In genomic region chr18:76450912-76451421, GRCh38 we compare ENCODE assay signal across 8 cellular contexts. TPM values are rescaled to one million over a fixed set of nuclear protein-coding genes. Genes with fewer than 3 reads are reported as not detected.
DNase-seq lines count a peak whose midpoint lies in the region; ATAC-seq, FAIRE-seq and TF ChIP-seq lines count a peak whose summit lies in the region.

No MANE protein-coding gene starts in this region.

- H3K4me3 ChIP-seq in Karpas-422 (ENCODE audit: low read length), result peak overlapping the region; percentile 70

- peaks cover 48% of the 10 kb centered on the region for H4K20me1 ChIP-seq in Karpas-422 (ENCODE audit: insufficient read depth, low read depth, low read length)

- no peaks in the 10 kb centered on the region for H3K36me3 ChIP-seq in Karpas-422 (ENCODE audit: insufficient read depth, low read length)

- H3K36me3 Mint-ChIP-seq in activated naive CD4-positive, alpha-beta T cell treated with anti-CD3 and anti-CD28 coated beads, Interleukin-2, amount 50 U/mL, for 72 hours, result peaks cover 0 to 6% of the 10 kb centered on the region in 2 donors

- H3K4me2 ChIP-seq in Karpas-422 (ENCODE audit: low read depth, low read length, poor library complexity, severe bottlenecking), result peak overlapping the region; percentile 88

- no peaks in the 10 kb centered on the region for H3K27me3 ChIP-seq in Karpas-422 (ENCODE audit: low read length)

- H3K9me3 ChIP-seq in Karpas-422 (ENCODE audit: low read length), result no peaks in the 10 kb centered on the region

- intact Hi-C loops in head of caudate nucleus (cut with DNase I), result no loop called here

- H3K27ac Mint-ChIP-seq in activated naive CD4-positive, alpha-beta T cell treated with anti-CD3 and anti-CD28 coated beads, Interleukin-2, amount 50 U/mL, for 72 hours, result peak overlapping the region; percentile 54 to 59

- TF ChIP-seq CTCF in omental fat pad (IDR thresholded peaks at IDR 0.05) (no peak), GM10266 (IDR thresholded peaks at IDR 0.05; ENCODE audit: control insufficient read depth, insufficient read depth, low read depth, missing control alignments) (no peak), D721Med (IDR thresholded peaks at IDR 0.05; ENCODE audit: insufficient read depth, missing control alignments) (no peak)

- 0 out of 2 replicates have a peak overlapping the region, but pooled peaks have one; percentile 37 for H2AFZ ChIP-seq in Karpas-422 (ENCODE audit: low read length)

- H3K9me3 Mint-ChIP-seq in activated naive CD4-positive, alpha-beta T cell treated with anti-CD3 and anti-CD28 coated beads, Interleukin-2, amount 50 U/mL, for 72 hours, result no peaks in the 10 kb centered on the region

- peak; percentile 61 to 94 for ATAC-seq in activated naive CD4-positive, alpha-beta T cell treated with anti-CD3 and anti-CD28 coated beads, Interleukin-2, amount 50 U/mL, for 72 hours
- ATAC-seq in omental fat pad (ENCODE audit: low FRiP score), result peak; percentile 47

- peaks cover 100% of the 10 kb centered on the region for H3K79me2 ChIP-seq in Karpas-422 (ENCODE audit: low read length)

- H3K9ac ChIP-seq in Karpas-422 (ENCODE audit: low read length), result peak overlapping the region; percentile 75

- peak; percentile 34 for DNase-seq in activated CD4-positive, alpha-beta T cell treated with anti-CD3 and anti-CD28 coated beads for 48 hours
- no peak for DNase-seq in activated CD4-positive, alpha-beta T cell treated with anti-CD3 and anti-CD28 coated beads, Interleukin-2, amount 50 U/mL, for 1 hour
- peak; percentile 64 for DNase-seq in Karpas-422
- peak; percentile 10 to 61 for DNase-seq in activated naive CD4-positive, alpha-beta T cell treated with anti-CD3 and anti-CD28 coated beads, Interleukin-2, amount 50 U/mL, for 72 hours (ENCODE audit: low spot score in 2 of 2)
- DNase-seq in head of caudate nucleus, result peak in 22 of 42 donors; percentile 22 to 70 (median 44)
- DNase-seq in omental fat pad (ENCODE audit: low spot score), result no peak
- no peak for DNase-seq in GM10266 (ENCODE audit: extremely low spot score)
- DNase-seq in D721Med (ENCODE audit: insufficient read length, low spot score), result no peak

- no peaks in the 10 kb centered on the region for H3K9me2 ChIP-seq in Karpas-422 (replicated peaks; ENCODE audit: insufficient read depth, low read length)

- H3K4me1 ChIP-seq in Karpas-422 (ENCODE audit: low read length), result peaks cover 96% of the 10 kb centered on the region

- H3K27ac ChIP-seq in Karpas-422 (ENCODE audit: low read length), result peak overlapping the region; percentile 60

- FAIRE-seq in D721Med (lab: Jason Lieb, UNC), result no peak

RNA-seq across cellular contexts. Expression of gene ZNF516, which starts 44.1 kb away (rescaled TPM):
- 41.0 and 53.3 TPM in 2 replicates for total RNA-seq in Karpas-422 (2014; rRNA removed; shearing (Covaris generic); ENCODE audit: low replicate concordance)
- 10 to 100 TPM in 1 of 2 donors, 1 to 10 TPM in 1; 7.9 to 13.8 TPM for total RNA-seq in activated naive CD4-positive, alpha-beta T cell treated with anti-CD3 and anti-CD28 coated beads, Interleukin-2, amount 50 U/mL, for 72 hours
- 10 to 100 TPM; 11.2 to 27.7 (median 16.6) TPM for total RNA-seq in omental fat pad

Comparison
In these comparisons a context has a peak if more than half of its experiments do, and no peak if none do; other contexts are left out.
1. DNase-seq: peak in activated CD4-positive, alpha-beta T cell treated with anti-CD3 and anti-CD28 coated beads for 48 hours (single experiment), Karpas-422 (single experiment), activated naive CD4-positive, alpha-beta T cell treated with anti-CD3 and anti-CD28 coated beads, Interleukin-2, amount 50 U/mL, for 72 hours (2 of 2) and head of caudate nucleus (22 of 42); none in activated CD4-positive, alpha-beta T cell treated with anti-CD3 and anti-CD28 coated beads, Interleukin-2, amount 50 U/mL, for 1 hour (single experiment), omental fat pad (single experiment), GM10266 (single experiment) and D721Med (single experiment).